Comparison of ENCODE assay signal across 11 cellular contexts in genomic region chr3:114319453-114319852, GRCh38. TPM values are rescaled to one million over a fixed set of nuclear protein-coding genes. Genes with fewer than 3 reads are reported as not detected.
A peak's percentile ranks its signal among the peaks of the same experiment; 100 is the strongest.
DNase-seq lines count a peak whose midpoint lies in the region; ATAC-seq and TF ChIP-seq lines count a peak whose summit lies in the region.
"Had no signal": no experiment of that assay in that cellular context is flagged by ENCODE, and none has a peak within 500 bp of the region (broad histone marks: within the 10 kb centered on the region; RNA-seq: fewer than 3 reads in every experiment).

No MANE protein-coding gene starts in this region.

- in situ Hi-C loops in KBM-7 (cut with MboI; ENCODE audit: low pct_unique_long_range_greater_than_20kb, low sequenced_read_pairs) = no loop called here

- no peaks in the 10 kb centered on the region for H3K27me3 ChIP-seq in iPS-18a (ENCODE audit: control insufficient read depth, insufficient read depth, low read length)
- H3K27me3 ChIP-seq: testis had no signal

- DNase-seq in DMS153 (lab: John Stamatoyannopoulos, UW) (peak; percentile 85), LHCN-M2 (ENCODE audit: low read depth) (peak; percentile 78), caudate nucleus (lab: John Stamatoyannopoulos, UW) (no peak), KBM-7 (no peak), nucleus accumbens (lab: John Stamatoyannopoulos, UW) (no peak)
- DNase-seq: NK-92 treated with Interleukin-12 subunit alpha and Interleukin-12 subunit beta, amount 100 ng/mL, for 24 hours; psoas muscle; testis had no signal

- peak overlapping the region; percentile 48 for H3K4me3 ChIP-seq in iPS-18a (ENCODE audit: low read length)
- H3K4me3 ChIP-seq: psoas muscle, testis had no signal

- peaks cover 31% of the 10 kb centered on the region for H3K4me1 ChIP-seq in iPS-18a (ENCODE audit: control insufficient read depth, low read depth, low read length)
- H3K4me1 ChIP-seq: psoas muscle, testis had no signal

- peak overlapping the region; percentile 28 for H3K9ac ChIP-seq in iPS-18a (ENCODE audit: low read length)

- no peak overlapping the region for H3K27ac ChIP-seq in iPS-18a (ENCODE audit: low read length)
- H3K27ac ChIP-seq in caudate nucleus (ENCODE audit: low read depth, low read length) = no peak overlapping the region
- H3K27ac ChIP-seq: psoas muscle, testis had no signal

- peak; percentile 75 for ATAC-seq in SK-N-SH treated with all-trans-retinoic acid at 6 μM for 48 hours
- ATAC-seq in HG03342 (IDR thresholded peaks at IDR 0.05; ENCODE audit: unreplicated experiment) = no peak

- no peaks in the 10 kb centered on the region for H3K36me3 ChIP-seq in iPS-18a (ENCODE audit: control insufficient read depth, low read depth, low read length)

- H3K9me3 ChIP-seq in iPS-18a (ENCODE audit: control insufficient read depth, low read depth, low read length) = no peaks in the 10 kb centered on the region
- H3K9me3 ChIP-seq: psoas muscle, testis had no signal

TF ChIP-seq in SK-N-SH treated with all-trans-retinoic acid at 6 μM for 48 hours, 23 proteins besides CTCF, POLR2A, EP300 and RAD21:
- no peak for TF ChIP-seq RARB (CRISPR knock-in tag; IDR thresholded peaks at IDR 0.05)
- no peak for TF ChIP-seq CREB5 (CRISPR knock-in tag; IDR thresholded peaks at IDR 0.05; ENCODE audit: low read depth)
- no peak for TF ChIP-seq CSDC2 (CRISPR knock-in tag; IDR thresholded peaks at IDR 0.05)
- no peak for TF ChIP-seq TSHZ2 (CRISPR knock-in tag; IDR thresholded peaks at IDR 0.05)
- no peak for TF ChIP-seq ZNF565 (CRISPR knock-in tag; conservative IDR thresholded peaks at IDR 0.05; ENCODE audit: low read depth)
- TF ChIP-seq ARNTL (CRISPR knock-in tag; IDR thresholded peaks at IDR 0.05; ENCODE audit: borderline replicate concordance, low read depth) = no peak
- TF ChIP-seq ZNF8 (CRISPR knock-in tag; IDR thresholded peaks at IDR 0.05) = no peak
- TF ChIP-seq CSRNP3 (CRISPR knock-in tag; IDR thresholded peaks at IDR 0.05) = no peak
- TF ChIP-seq ZNF70 (CRISPR knock-in tag; IDR thresholded peaks at IDR 0.05) = no peak
- TF ChIP-seq ISL1 (CRISPR knock-in tag; IDR thresholded peaks at IDR 0.05) = no peak
- no peak for TF ChIP-seq OSR1 (CRISPR knock-in tag; IDR thresholded peaks at IDR 0.05)
- TF ChIP-seq GLIS3 (CRISPR knock-in tag; IDR thresholded peaks at IDR 0.05) = no peak
- TF ChIP-seq BACH2 (CRISPR knock-in tag; IDR thresholded peaks at IDR 0.05; ENCODE audit: borderline replicate concordance) = no peak
- TF ChIP-seq PPARA (CRISPR knock-in tag; IDR thresholded peaks at IDR 0.05; ENCODE audit: borderline replicate concordance) = no peak

RNA-seq across cellular contexts. Expression of gene TIGIT, which starts 25.6 kb away (rescaled TPM):
- total RNA-seq in LHCN-M2 (2014; rRNA removed) = not detected in 2 replicates
- not detected for polyA plus RNA-seq in LHCN-M2 (2012)

Comparison
In these comparisons a context has a peak if more than half of its experiments do, and no peak if none do; other contexts are left out.
1. DNase-seq: peak in DMS153 (single experiment) and LHCN-M2 (single experiment); none in caudate nucleus (0 of 61), KBM-7 (single experiment) and nucleus accumbens (0 of 56).